Comparison of ENCODE assay signal across 23 cellular contexts in the genomic region with DNA sequence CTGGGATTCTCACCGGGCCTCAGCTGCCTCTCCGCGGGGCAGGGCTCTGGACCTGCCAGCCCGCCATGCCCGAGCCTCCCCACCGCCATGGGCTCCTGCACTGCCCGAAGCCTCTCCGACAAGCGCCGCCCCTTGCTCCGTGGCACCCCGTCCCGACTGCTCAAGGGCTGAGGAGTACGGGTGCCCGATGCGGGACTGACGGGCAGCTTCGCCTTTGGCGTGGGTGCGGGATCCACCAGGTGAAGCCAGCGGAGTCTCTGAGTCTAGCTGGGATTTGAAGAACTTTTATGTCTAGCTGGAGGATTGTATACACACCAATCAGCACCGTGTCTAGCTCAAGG.
"Had no signal": no experiment of that assay in that cellular context is flagged by ENCODE, and none has a peak within 500 bp of the region (broad histone marks: within the 10 kb centered on the region; RNA-seq: fewer than 3 reads in every experiment).

No MANE protein-coding gene starts in this region.

- H3K27me3 ChIP-seq: colonic mucosa, esophagus squamous epithelium, gastrocnemius medialis, heart right ventricle, left lung had no signal

- H3K27me3 Mint-ChIP-seq: dendritic cell treated with granulocyte-macrophage colony-stimulating factor and Interleukin-4, amounts not matched to agents 40 ng/mL and 50 ng/mL, for 4 days; effector memory CD8-positive, alpha-beta T cell had no signal

- H3K4me3 Mint-ChIP-seq: dendritic cell treated with granulocyte-macrophage colony-stimulating factor and Interleukin-4, amounts not matched to agents 40 ng/mL and 50 ng/mL, for 4 days; effector memory CD8-positive, alpha-beta T cell; endodermal cell; mesothelial cell of epicardium had no signal

- DNase-seq: colonic mucosa; cortex of kidney; effector CD8-positive, alpha-beta T cell; effector memory CD8-positive, alpha-beta T cell; endodermal cell; erythroblast; esophagus squamous epithelium; foreskin fibroblast; foreskin melanocyte; gastrocnemius medialis; glutamatergic neuron; head of caudate nucleus; heart right ventricle; hippocampal formation; left cardiac atrium; left lung; left ventricle myocardium superior; lower lobe of right lung; mesenchymal stem cell; mucosa of descending colon had no signal

- H3K9me3 ChIP-seq: colonic mucosa, esophagus squamous epithelium, gastrocnemius medialis, lower lobe of right lung, mucosa of descending colon had no signal

- H3K36me3 ChIP-seq: colonic mucosa, esophagus squamous epithelium, gastrocnemius medialis, heart right ventricle, left lung, lower lobe of right lung had no signal

- H3K27ac Mint-ChIP-seq: dendritic cell treated with granulocyte-macrophage colony-stimulating factor and Interleukin-4, amounts not matched to agents 40 ng/mL and 50 ng/mL, for 4 days; effector memory CD8-positive, alpha-beta T cell; endodermal cell; mesothelial cell of epicardium had no signal

- H3K4me1 ChIP-seq: colonic mucosa had no signal

- H3K4me3 ChIP-seq: colonic mucosa, esophagus squamous epithelium, gastrocnemius medialis, heart right ventricle, left lung, lower lobe of right lung, mucosa of descending colon had no signal

- H3K27ac ChIP-seq: colonic mucosa, epithelial cell of prostate, esophagus squamous epithelium, gastrocnemius medialis, heart right ventricle, left lung, lower lobe of right lung had no signal
